15 cellular contexts compared by ENCODE assay signal in genomic region chr7:77811895-77812685, GRCh38. TPM values are rescaled to one million over a fixed set of nuclear protein-coding genes. Genes with fewer than 3 reads are reported as not detected.
DNase-seq lines count a peak whose midpoint lies in the region; ATAC-seq and TF ChIP-seq lines count a peak whose summit lies in the region.
"Had no signal": no experiment of that assay in that cellular context is flagged by ENCODE, and none has a peak within 500 bp of the region (broad histone marks: within the 10 kb centered on the region; RNA-seq: fewer than 3 reads in every experiment).

No MANE protein-coding gene starts in this region.

- peaks cover 26% of the 10 kb centered on the region for H3K36me3 Mint-ChIP-seq in memory B cell
- peaks cover 53% of the 10 kb centered on the region for H3K36me3 Mint-ChIP-seq in activated CD8-positive, alpha-beta memory T cell treated with anti-CD3 and anti-CD28 coated beads, Interleukin-2, amount 10 ng/mL, durations not matched to agents 7 days and 5 days

- TF ChIP-seq CTCF in IMR-90 (conservative IDR thresholded peaks at IDR 0.05; ENCODE audit: low read depth, low read length) (no peak), brain microvascular endothelial cell (IDR thresholded peaks at IDR 0.05; ENCODE audit: low read depth, low read length, missing control alignments) (no peak)

- TF ChIP-seq POLR2A in IMR-90 (IDR thresholded peaks at IDR 0.05; ENCODE audit: low read depth, low read length): no peak

- H2AK5ac ChIP-seq in IMR-90 (ENCODE audit: low read depth, low read length): no peak overlapping the region

- CTCF ChIA-PET in IMR-90 (lab: Yijun Ruan, JAX): no interaction called here
- CTCF ChIA-PET in activated CD8-positive, alpha-beta memory T cell treated with anti-CD3 and anti-CD28 coated beads, Interleukin-2, amount 10 ng/mL, durations not matched to agents 7 days and 5 days (lab: Charles Lee): interaction anchor here (0.9 kb wide), 1 partner anchor 13 kb away, joined by 3 read pairs; the partner anchor contains the start of genes PHTF2 and TMEM60

- no peak overlapping the region for H2AFZ ChIP-seq in IMR-90 (replicated peaks; ENCODE audit: low read length, poor library complexity)
- H2AFZ ChIP-seq: parathyroid adenoma had no signal

- dilution Hi-C loops in IMR-90 (cut with HindIII; ENCODE audit: low sequenced_read_pairs, unreplicated experiment): no loop called here

- no peak overlapping the region for H3K4me3 Mint-ChIP-seq in memory B cell
- H3K4me3 Mint-ChIP-seq in activated CD8-positive, alpha-beta memory T cell treated with anti-CD3 and anti-CD28 coated beads, Interleukin-2, amount 10 ng/mL, durations not matched to agents 7 days and 5 days: no peak overlapping the region
- H3K4me3 Mint-ChIP-seq: activated naive CD4-positive, alpha-beta T cell treated with anti-CD3 and anti-CD28 coated beads for 36 hours; CD8-positive, alpha-beta T cell; effector memory CD8-positive, alpha-beta T cell had no signal

- peak overlapping the region; percentile 20; the same call in 1 of the 2 replicates for H2BK120ac ChIP-seq in IMR-90 (ENCODE audit: low read depth, low read length)

- H3K79me1 ChIP-seq in IMR-90 (ENCODE audit: low read depth in 1 of 2, low read length in 2 of 2): peaks cover 12 to 32% of the 10 kb centered on the region in 2 experiments

- H3K9me3 Mint-ChIP-seq in memory B cell: peaks cover 15% of the 10 kb centered on the region
- peaks cover 21% of the 10 kb centered on the region for H3K9me3 Mint-ChIP-seq in activated CD8-positive, alpha-beta memory T cell treated with anti-CD3 and anti-CD28 coated beads, Interleukin-2, amount 10 ng/mL, durations not matched to agents 7 days and 5 days (ENCODE audit: low read depth)

- H3K27ac ChIP-seq in IMR-90 (ENCODE audit: insufficient read depth, low read length): no peak overlapping the region
- peak overlapping the region; percentile 57 for H3K27ac ChIP-seq in brain microvascular endothelial cell
- H3K27ac ChIP-seq: parathyroid adenoma, transverse colon had no signal

- POLR2A ChIA-PET in IMR-90 (lab: Charles Lee; ENCODE audit: unreplicated experiment): interaction anchor here (0.6 kb wide), 1 partner anchor 213 kb away, joined by 3 read pairs; no protein-coding TSS in a partner anchor

- ATAC-seq in IMR-90 (ENCODE audit: low read depth) (peak; percentile 84), memory B cell (ENCODE audit: low read depth) (no peak), GM21447 (IDR thresholded peaks at IDR 0.05; ENCODE audit: unreplicated experiment) (no peak), Right ventricle myocardium inferior (no peak)
- ATAC-seq in activated CD8-positive, alpha-beta memory T cell treated with anti-CD3 and anti-CD28 coated beads, Interleukin-2, amount 10 ng/mL, durations not matched to agents 7 days and 5 days: no peak
- ATAC-seq: CD8-positive, alpha-beta T cell; effector memory CD8-positive, alpha-beta T cell had no signal

- H3K18ac ChIP-seq in IMR-90 (ENCODE audit: low read depth, low read length): no peak overlapping the region

- H3K4ac ChIP-seq in IMR-90 (ENCODE audit: low read depth, low read length): no peak overlapping the region; the same call in 1 of the 2 replicates

- H3K36me3 ChIP-seq in IMR-90 (ENCODE audit: control insufficient read depth, insufficient read depth, low read length) (no peaks in the 10 kb centered on the region), brain microvascular endothelial cell (replicated peaks) (no peaks in the 10 kb centered on the region)

- no peak overlapping the region for H3K56ac ChIP-seq in IMR-90 (ENCODE audit: extremely low read depth, insufficient read depth, low read length)

- H3K9me1 ChIP-seq in IMR-90 (ENCODE audit: insufficient read depth, low read length): no peaks in the 10 kb centered on the region; the same call in 1 of the 2 replicates

- no peak overlapping the region for H2BK15ac ChIP-seq in IMR-90 (ENCODE audit: low read depth, low read length)

- no CpG with 5 or more reads among the region's 1 CpG for WGBS in IMR-90 (ENCODE audit: extremely low coverage in 2 of 2, insufficient read length in 1 of 2), 2 experiments

- peaks cover 5% of the 10 kb centered on the region for H3K4me1 ChIP-seq in IMR-90 (ENCODE audit: control insufficient read depth, insufficient read depth, low read length)

- H3K4me2 ChIP-seq in IMR-90 (ENCODE audit: low read depth, low read length): peak overlapping the region; percentile 67

- H4K8ac ChIP-seq in IMR-90 (ENCODE audit: low read depth in 2 of 2, low read length in 2 of 2): peak overlapping the region in 1 of 2 experiments; percentile 30; a peak in 1 of 4 replicates

- BruUV-seq in IMR-90 (replicated peaks; lab: Mats Ljungman, UMichigan): no TSS peak

- H3K9me3 ChIP-seq in IMR-90 (ENCODE audit: control insufficient read depth, insufficient read depth, low read length): no peaks in the 10 kb centered on the region

- DNase-seq in AG08396 (ENCODE audit: low spot score) (peak; percentile 43), IMR-90 (peak; percentile 93), brain microvascular endothelial cell (no peak), memory B cell (ENCODE audit: low spot score in 2 of 2) (no peak), Right ventricle myocardium inferior (ENCODE audit: missing footprints) (no peak), HK-2 (ENCODE audit: unreplicated experiment) (no peak)
- no peak for DNase-seq in activated CD8-positive, alpha-beta memory T cell treated with anti-CD3 and anti-CD28 coated beads, Interleukin-2, amount 10 ng/mL, durations not matched to agents 7 days and 5 days
- DNase-seq: activated CD4-positive, alpha-beta T cell treated with anti-CD3 and anti-CD28 coated beads for 4 hours; activated naive CD4-positive, alpha-beta T cell treated with anti-CD3 and anti-CD28 coated beads for 36 hours; CD8-positive, alpha-beta T cell; effector memory CD8-positive, alpha-beta T cell; NCI-H2081; transverse colon had no signal

- H3K27me3 ChIP-seq in IMR-90 (ENCODE audit: control insufficient read depth, insufficient read depth, low read length) (no peaks in the 10 kb centered on the region), brain microvascular endothelial cell (replicated peaks) (no peaks in the 10 kb centered on the region)
- H3K27me3 ChIP-seq: transverse colon had no signal

- in situ Hi-C loops in IMR-90 (cut with MboI; ENCODE audit: low sequenced_read_pairs): no loop called here
- in situ Hi-C loops in brain microvascular endothelial cell (cut with HindIII; ENCODE audit: low pct_ligation_motif_present, low sequenced_read_pairs): no loop called here

- H3K9ac ChIP-seq in IMR-90 (ENCODE audit: low read depth, low read length): no peak overlapping the region
- H3K9ac ChIP-seq: parathyroid adenoma had no signal

- H2AK9ac ChIP-seq in IMR-90 (replicated peaks; ENCODE audit: low read depth, low read length, poor library complexity): no peak overlapping the region

- H4K5ac ChIP-seq in IMR-90 (ENCODE audit: low read depth, low read length): no peak overlapping the region

- no peak overlapping the region for H3K23ac ChIP-seq in IMR-90 (ENCODE audit: low read depth, low read length)

- H3K4me3 ChIP-seq in IMR-90 (ENCODE audit: insufficient read depth, low read depth, low read length): no peak overlapping the region
- no peak overlapping the region for H3K4me3 ChIP-seq in brain microvascular endothelial cell (ENCODE audit: low read depth, low read length)
- H3K4me3 ChIP-seq: transverse colon had no signal

- peak overlapping the region; percentile 70 for H2BK5ac ChIP-seq in IMR-90 (ENCODE audit: low read depth, low read length, poor library complexity, severe bottlenecking)

- intact Hi-C loops in IMR-90 (cut with micrococcal nuclease): no loop called here
- intact Hi-C loops in Right ventricle myocardium inferior (cut with DNase I): no loop called here

- H4K91ac ChIP-seq in IMR-90 (ENCODE audit: insufficient read depth, low read depth, low read length): no peak overlapping the region

- H3K27ac Mint-ChIP-seq in memory B cell: peak overlapping the region; percentile 57
- H3K27ac Mint-ChIP-seq in activated CD8-positive, alpha-beta memory T cell treated with anti-CD3 and anti-CD28 coated beads, Interleukin-2, amount 10 ng/mL, durations not matched to agents 7 days and 5 days: no peak overlapping the region
- H3K27ac Mint-ChIP-seq: activated naive CD4-positive, alpha-beta T cell treated with anti-CD3 and anti-CD28 coated beads for 36 hours; CD8-positive, alpha-beta T cell had no signal

- TF ChIP-seq RAD21 in IMR-90 (IDR thresholded peaks at IDR 0.05; ENCODE audit: low read length): no peak

- peak overlapping the region; percentile 27; the same call in 1 of the 2 replicates for H2BK20ac ChIP-seq in IMR-90 (ENCODE audit: low read depth, low read length)

- H4K20me1 ChIP-seq in IMR-90 (ENCODE audit: insufficient read depth, low read length): no peaks in the 10 kb centered on the region

- 0 out of 2 replicates have a peak overlapping the region, but pooled peaks have one; percentile 38 for H3K14ac ChIP-seq in IMR-90 (replicated peaks; ENCODE audit: low read depth, low read length)

- peaks cover 34% of the 10 kb centered on the region for H3K4me1 Mint-ChIP-seq in memory B cell
- H3K4me1 Mint-ChIP-seq in activated CD8-positive, alpha-beta memory T cell treated with anti-CD3 and anti-CD28 coated beads, Interleukin-2, amount 10 ng/mL, durations not matched to agents 7 days and 5 days: peaks cover 20% of the 10 kb centered on the region

- no peaks in the 10 kb centered on the region for H3K27me3 Mint-ChIP-seq in memory B cell
- no peaks in the 10 kb centered on the region for H3K27me3 Mint-ChIP-seq in activated CD8-positive, alpha-beta memory T cell treated with anti-CD3 and anti-CD28 coated beads, Interleukin-2, amount 10 ng/mL, durations not matched to agents 7 days and 5 days
- H3K27me3 Mint-ChIP-seq: effector memory CD8-positive, alpha-beta T cell had no signal

TF ChIP-seq in IMR-90, 13 proteins besides CTCF, POLR2A, EP300 and RAD21:
- TF ChIP-seq BHLHE40 (IDR thresholded peaks at IDR 0.05; ENCODE audit: low read depth, low read length) (no peak), FOS (IDR thresholded peaks at IDR 0.05; ENCODE audit: low read depth, low read length) (peak; percentile 52), MAZ (IDR thresholded peaks at IDR 0.05; ENCODE audit: borderline replicate concordance, low read depth, low read length) (no peak)

RNA-seq across cellular contexts. Expression of gene PHTF2, which starts 13.5 kb away (rescaled TPM):
- total RNA-seq in IMR-90 (2012; rRNA removed): 65.5 and 69.9 TPM in 2 replicates
- polyA plus RNA-seq in IMR-90 (2012; rRNA removed): 21.7 and 28.3 TPM in 2 replicates
- 4.6 and 5.1 TPM in 2 replicates for polyA plus RNA-seq in IMR-90 (2012; cell fraction: cytosol; rRNA removed)
- polyA plus RNA-seq in IMR-90 (2012; cell fraction: nucleus; rRNA removed; ENCODE audit: low replicate concordance): 1.7 and 18.9 TPM in 2 replicates
- total RNA-seq in Right ventricle myocardium inferior: 21.5 TPM
- 10 to 100 TPM; 41.5 to 56.4 TPM for total RNA-seq in activated CD8-positive, alpha-beta memory T cell treated with anti-CD3 and anti-CD28 coated beads, Interleukin-2, amount 10 ng/mL, durations not matched to agents 7 days and 5 days

RNA-seq across cellular contexts. Expression of gene TMEM60, which starts 13.9 kb away (rescaled TPM):
- total RNA-seq in IMR-90 (2012; rRNA removed) (9.9 and 19.2 TPM in 2 replicates), Right ventricle myocardium inferior (8.0 TPM)
- polyA plus RNA-seq in IMR-90 (2012; rRNA removed): 15.0 and 17.2 TPM in 2 replicates
- polyA plus RNA-seq in IMR-90 (2012; cell fraction: cytosol; rRNA removed): 3.8 and 5.1 TPM in 2 replicates
- polyA plus RNA-seq in IMR-90 (2012; cell fraction: nucleus; rRNA removed; ENCODE audit: low replicate concordance): 0.62 and 5.5 TPM in 2 replicates
- total RNA-seq in activated CD8-positive, alpha-beta memory T cell treated with anti-CD3 and anti-CD28 coated beads, Interleukin-2, amount 10 ng/mL, durations not matched to agents 7 days and 5 days: 10 to 100 TPM; 13.2 to 19.4 TPM

Comparison
In these comparisons a context has a peak if more than half of its experiments do, and no peak if none do; other contexts are left out.
1. DNase-seq: peak in AG08396 (single experiment) and IMR-90 (single experiment); none in brain microvascular endothelial cell (single experiment), memory B cell (0 of 2), Right ventricle myocardium inferior (single experiment), activated CD8-positive, alpha-beta memory T cell treated with anti-CD3 and anti-CD28 coated beads, Interleukin-2, amount 10 ng/mL, durations not matched to agents 7 days and 5 days (single experiment) and HK-2 (single experiment).